In genomic region chr15:51649659-51650521, GRCh38 we compare ENCODE assay signal across 8 cellular contexts. TPM values are rescaled to one million over a fixed set of nuclear protein-coding genes. Genes with fewer than 3 reads are reported as not detected.
DNase-seq lines count a peak whose midpoint lies in the region; ATAC-seq, FAIRE-seq and TF ChIP-seq lines count a peak whose summit lies in the region.

No MANE protein-coding gene starts in this region.

- no peaks in the 10 kb centered on the region for H3K79me1 ChIP-seq in mesenchymal stem cell (replicated peaks; ENCODE audit: low read length, poor library complexity, severe bottlenecking)

- H3K14ac ChIP-seq in mesenchymal stem cell (ENCODE audit: low read length in 2 of 2), result no peak overlapping the region

- FAIRE-seq in endometrium (lab: Jason Lieb, UNC), result peak; percentile 88

- H3K36me3 ChIP-seq in mesenchymal stem cell (ENCODE audit: control insufficient read depth in 1 of 2, insufficient read depth in 2 of 2, low read depth in 1 of 2, low read length in 2 of 2) (no peaks in the 10 kb centered on the region), upper lobe of right lung (no peaks in the 10 kb centered on the region)

- DNase-seq in activated CD4-positive, CD25-positive, alpha-beta regulatory T cell treated with anti-CD3 and anti-CD28 coated beads, Interleukin-2, amount 50 U/mL, for 16 hours (ENCODE audit: low read depth, low spot score), result peak; percentile 33
- no peak for DNase-seq in activated CD4-positive, CD25-positive, alpha-beta regulatory T cell treated with anti-CD3 and anti-CD28 coated beads, Interleukin-2, amount 50 U/mL, for 72 hours
- DNase-seq in NCI-H345 (lab: John Stamatoyannopoulos, UW) (peak; percentile 66), mesenchymal stem cell (peak; percentile 83), upper lobe of right lung (no peak)

- H2AFZ ChIP-seq in mesenchymal stem cell (ENCODE audit: low read depth, low read length), result no peak overlapping the region

- no peak overlapping the region for H3K4ac ChIP-seq in mesenchymal stem cell (ENCODE audit: low read depth in 1 of 2, low read length in 2 of 2)

- TF ChIP-seq CTCF in VCaP (conservative IDR thresholded peaks at IDR 0.05) (peak; percentile 79), upper lobe of right lung (IDR thresholded peaks at IDR 0.05) (peak; percentile 81)

- intact Hi-C loops in upper lobe of right lung (cut with DNase I), result loop anchor here (5.0 kb wide), 1 partner anchor 127 kb away; no protein-coding TSS in a partner anchor

- H3K4me3 ChIP-seq in mesenchymal stem cell (ENCODE audit: insufficient read depth in 1 of 2, low read depth in 1 of 2, low read length in 2 of 2) (no peak overlapping the region), upper lobe of right lung (no peak overlapping the region)

- no peak overlapping the region for H3K23ac ChIP-seq in mesenchymal stem cell (ENCODE audit: low read length in 2 of 2)

- no peak overlapping the region for H2BK12ac ChIP-seq in mesenchymal stem cell (ENCODE audit: low read length in 2 of 2)

- H2BK15ac ChIP-seq in mesenchymal stem cell (ENCODE audit: low read depth, poor library complexity, severe bottlenecking), result no peak overlapping the region

- H4K91ac ChIP-seq in mesenchymal stem cell (ENCODE audit: low read length), result no peak overlapping the region

- H3K4me1 ChIP-seq in mesenchymal stem cell (ENCODE audit: control insufficient read depth, insufficient read depth, low read depth, low read length) (no peaks in the 10 kb centered on the region), upper lobe of right lung (no peaks in the 10 kb centered on the region)

- H3K4me2 ChIP-seq in mesenchymal stem cell (ENCODE audit: low read length, poor library complexity, severe bottlenecking), result no peak overlapping the region

- H3K27ac ChIP-seq in VCaP (no peak overlapping the region), mesenchymal stem cell (ENCODE audit: low read length, poor library complexity, severe bottlenecking) (no peak overlapping the region), upper lobe of right lung (no peak overlapping the region)

- no peak overlapping the region for H2AK5ac ChIP-seq in mesenchymal stem cell (ENCODE audit: low read length, severe bottlenecking)

- peak; percentile 55 for ATAC-seq in HG03342 (IDR thresholded peaks at IDR 0.05; ENCODE audit: unreplicated experiment)
- peak; percentile 93 for ATAC-seq in upper lobe of right lung

- H2BK120ac ChIP-seq in mesenchymal stem cell (ENCODE audit: low read depth, low read length), result no peak overlapping the region

- no CpG with 5 or more reads among the region's 4 CpGs for WGBS in mesenchymal stem cell

- H2BK5ac ChIP-seq in mesenchymal stem cell (ENCODE audit: low read depth, low read length, poor library complexity, severe bottlenecking), result no peak overlapping the region

- H4K8ac ChIP-seq in mesenchymal stem cell (ENCODE audit: low read length), result no peak overlapping the region

- no peaks in the 10 kb centered on the region for H3K9me3 ChIP-seq in mesenchymal stem cell (ENCODE audit: control insufficient read depth, low read length)
- no peaks in the 10 kb centered on the region for H3K9me3 ChIP-seq in upper lobe of right lung

- no peak overlapping the region for H3K18ac ChIP-seq in mesenchymal stem cell (ENCODE audit: low read depth in 1 of 2, low read length in 2 of 2)

- H3K27me3 ChIP-seq in mesenchymal stem cell (ENCODE audit: control insufficient read depth in 1 of 2, insufficient read depth in 1 of 2, low read length in 2 of 2) (peaks cover 0 to 4% of the 10 kb centered on the region in 2 experiments), upper lobe of right lung (no peaks in the 10 kb centered on the region)

- no peak overlapping the region for H3K9ac ChIP-seq in mesenchymal stem cell (ENCODE audit: low read length)

RNA-seq across cellular contexts. Expression of gene DMXL2, which starts 27.3 kb away (rescaled TPM):
- 15.0 TPM for polyA plus RNA-seq in mesenchymal stem cell (2013, experiment 1 of 2)
- polyA plus RNA-seq in mesenchymal stem cell (2013, experiment 2 of 2), result 15.3 TPM
- total RNA-seq in upper lobe of right lung, result 55.2 TPM

RNA-seq across cellular contexts. Expression of gene SCG3, which starts 31.4 kb away (rescaled TPM):
- polyA plus RNA-seq in mesenchymal stem cell (2013, experiment 1 of 2), result 0.01 TPM
- polyA plus RNA-seq in mesenchymal stem cell (2013, experiment 2 of 2), result 0.03 TPM
- 0.17 TPM for total RNA-seq in upper lobe of right lung

Comparison
In these comparisons a context has a peak if more than half of its experiments do, and no peak if none do; other contexts are left out.
1. DNase-seq: peak in activated CD4-positive, CD25-positive, alpha-beta regulatory T cell treated with anti-CD3 and anti-CD28 coated beads, Interleukin-2, amount 50 U/mL, for 16 hours (single experiment), NCI-H345 (single experiment) and mesenchymal stem cell (single experiment); none in activated CD4-positive, CD25-positive, alpha-beta regulatory T cell treated with anti-CD3 and anti-CD28 coated beads, Interleukin-2, amount 50 U/mL, for 72 hours (single experiment) and upper lobe of right lung (single experiment).